ENCODE assay signal across 9 cellular contexts in the genomic region with DNA sequence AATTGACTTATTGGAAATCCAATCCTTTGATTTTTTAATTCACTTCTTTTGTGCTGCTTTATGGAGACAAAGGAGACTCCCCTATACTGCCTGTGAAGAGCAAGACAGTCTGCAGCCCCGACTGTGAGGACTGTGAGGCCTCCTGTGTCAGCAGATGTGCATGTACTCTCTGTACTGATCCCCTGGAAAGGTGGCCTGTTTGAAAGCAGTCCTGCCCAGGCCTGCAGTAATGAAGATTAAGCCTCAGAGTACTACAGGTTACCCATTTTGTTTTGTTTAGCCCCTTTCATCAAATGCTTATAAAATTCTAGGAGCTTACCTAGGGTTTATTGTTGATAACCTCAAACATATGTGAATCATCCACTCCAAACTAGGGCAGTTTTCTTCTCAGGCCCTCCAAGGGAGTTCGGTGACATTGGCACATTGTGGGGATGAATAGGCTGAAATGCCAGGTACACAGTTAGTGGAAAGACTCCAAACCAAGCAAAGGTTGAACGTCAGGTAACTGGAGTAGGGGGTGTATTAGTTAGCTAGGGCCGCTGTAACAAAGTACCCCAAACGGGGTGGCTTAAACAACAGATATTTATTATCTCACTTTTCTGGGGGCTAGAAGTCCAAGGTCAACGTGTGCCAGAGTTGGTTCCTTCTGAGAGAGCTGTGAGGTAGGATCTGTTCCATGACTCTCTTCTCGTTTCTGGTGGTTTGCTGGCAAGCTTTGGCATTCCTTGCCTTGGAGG.
DNase-seq lines count a peak whose midpoint lies in the region; ATAC-seq, FAIRE-seq and TF ChIP-seq lines count a peak whose summit lies in the region.
"Had no signal": no experiment of that assay in that cellular context is flagged by ENCODE, and none has a peak within 500 bp of the region (broad histone marks: within the 10 kb centered on the region; RNA-seq: fewer than 3 reads in every experiment).

No MANE protein-coding gene starts in this region.

- H3K4me3 ChIP-seq in HUES64 (ENCODE audit: low read length) = no peak overlapping the region

- peaks cover 27% of the 10 kb centered on the region for H3K9me3 Mint-ChIP-seq in activated T-helper 2 cell treated with anti-CD3 and anti-CD28 coated beads, Interferon-gamma antibody, Interleukin-2, Interleukin-4, amounts not matched to agents 10 μg/mL and 5 μg/mL and 100 μg/mL, durations not matched to agents 14 hours and 24 hours and 36 hours
- H3K9me3 Mint-ChIP-seq in stimulated activated memory B cell treated with anti-CD40 and anti-IgM and Interleukin-4, amounts not matched to agents 10 μg/mL and 1 μg/mL and 100 μg/mL, for 72 hours = peaks cover 8% of the 10 kb centered on the region

- peaks cover 31% of the 10 kb centered on the region for H3K4me1 ChIP-seq in HUES64 (ENCODE audit: insufficient read depth, low read length)

- ATAC-seq in left lobe of liver = peak; percentile 25
- ATAC-seq in stimulated activated memory B cell treated with anti-CD40 and anti-IgM and Interleukin-4, amounts not matched to agents 10 μg/mL and 1 μg/mL and 100 μg/mL, for 72 hours = no peak

- TF ChIP-seq CTCF in D721Med (IDR thresholded peaks at IDR 0.05; ENCODE audit: insufficient read depth, missing control alignments) = no peak

- intact Hi-C loops in activated T-helper 2 cell treated with anti-CD3 and anti-CD28 coated beads, Interferon-gamma antibody, Interleukin-2, Interleukin-4, amounts not matched to agents 10 μg/mL and 5 μg/mL and 100 μg/mL, durations not matched to agents 14 hours and 24 hours and 36 hours (cut with micrococcal nuclease) = loop anchor here (5.0 kb wide), 1 partner anchor 40 kb away; no protein-coding TSS in a partner anchor

- no peak overlapping the region for H3K4me3 Mint-ChIP-seq in activated T-helper 2 cell treated with anti-CD3 and anti-CD28 coated beads, Interferon-gamma antibody, Interleukin-2, Interleukin-4, amounts not matched to agents 10 μg/mL and 5 μg/mL and 100 μg/mL, durations not matched to agents 14 hours and 24 hours and 36 hours (ENCODE audit: low read depth)
- H3K4me3 Mint-ChIP-seq in stimulated activated memory B cell treated with anti-CD40 and anti-IgM and Interleukin-4, amounts not matched to agents 10 μg/mL and 1 μg/mL and 100 μg/mL, for 72 hours = no peak overlapping the region

- H3K36me3 Mint-ChIP-seq in activated T-helper 2 cell treated with anti-CD3 and anti-CD28 coated beads, Interferon-gamma antibody, Interleukin-2, Interleukin-4, amounts not matched to agents 10 μg/mL and 5 μg/mL and 100 μg/mL, durations not matched to agents 14 hours and 24 hours and 36 hours (ENCODE audit: low read depth) = peaks cover 87% of the 10 kb centered on the region
- peaks cover 95% of the 10 kb centered on the region for H3K36me3 Mint-ChIP-seq in stimulated activated memory B cell treated with anti-CD40 and anti-IgM and Interleukin-4, amounts not matched to agents 10 μg/mL and 1 μg/mL and 100 μg/mL, for 72 hours

- FAIRE-seq in D721Med (lab: Jason Lieb, UNC) = no peak

- peak overlapping the region; percentile 28; the same call in 1 of the 2 replicates for H3K27ac ChIP-seq in HUES64 (ENCODE audit: low read depth, low read length)

- WGBS in HUES64 = 92% methylated on average over 7 of the region's 7 CpGs

- H3K36me3 ChIP-seq in HUES64 (ENCODE audit: insufficient read depth, low read length) = no peaks in the 10 kb centered on the region

- H3K27me3 ChIP-seq in HUES64 (ENCODE audit: insufficient read depth, low read length) = no peaks in the 10 kb centered on the region

- peaks cover 7% of the 10 kb centered on the region; the same call in 1 of the 2 replicates for H3K9me3 ChIP-seq in HUES64 (ENCODE audit: insufficient read depth, low read depth, low read length)

- H3K9ac ChIP-seq in HUES64 (ENCODE audit: low read depth, low read length) = no peak overlapping the region

- no peaks in the 10 kb centered on the region for H3K27me3 Mint-ChIP-seq in activated T-helper 2 cell treated with anti-CD3 and anti-CD28 coated beads, Interferon-gamma antibody, Interleukin-2, Interleukin-4, amounts not matched to agents 10 μg/mL and 5 μg/mL and 100 μg/mL, durations not matched to agents 14 hours and 24 hours and 36 hours (ENCODE audit: low read depth)
- H3K27me3 Mint-ChIP-seq in stimulated activated memory B cell treated with anti-CD40 and anti-IgM and Interleukin-4, amounts not matched to agents 10 μg/mL and 1 μg/mL and 100 μg/mL, for 72 hours = no peaks in the 10 kb centered on the region

- H3K4me1 Mint-ChIP-seq in activated T-helper 2 cell treated with anti-CD3 and anti-CD28 coated beads, Interferon-gamma antibody, Interleukin-2, Interleukin-4, amounts not matched to agents 10 μg/mL and 5 μg/mL and 100 μg/mL, durations not matched to agents 14 hours and 24 hours and 36 hours (ENCODE audit: low read depth) = peaks cover 26% of the 10 kb centered on the region
- peaks cover 28% of the 10 kb centered on the region for H3K4me1 Mint-ChIP-seq in stimulated activated memory B cell treated with anti-CD40 and anti-IgM and Interleukin-4, amounts not matched to agents 10 μg/mL and 1 μg/mL and 100 μg/mL, for 72 hours

- no peak for DNase-seq in activated T-helper 2 cell treated with anti-CD3 and anti-CD28 coated beads, Interferon-gamma antibody, Interleukin-2, Interleukin-4, amounts not matched to agents 10 μg/mL and 5 μg/mL and 100 μg/mL, durations not matched to agents 14 hours and 24 hours and 36 hours (ENCODE audit: low spot score)
- DNase-seq in left lobe of liver (ENCODE audit: low spot score) = no peak
- no peak for DNase-seq in D721Med (ENCODE audit: insufficient read length, low spot score)
- no peak for DNase-seq in Ammon's horn (ENCODE audit: low spot score)
- no peak for DNase-seq in AML-193 (lab: John Stamatoyannopoulos, UW)
- DNase-seq: activated CD4-positive, alpha-beta T cell treated with anti-CD3 and anti-CD28 coated beads, Interleukin-2, amount 50 U/mL, for 48 hours; NCI-H187 treated with DMSO at 0.1 percent for 48 hours had no signal

- H3K27ac Mint-ChIP-seq in activated T-helper 2 cell treated with anti-CD3 and anti-CD28 coated beads, Interferon-gamma antibody, Interleukin-2, Interleukin-4, amounts not matched to agents 10 μg/mL and 5 μg/mL and 100 μg/mL, durations not matched to agents 14 hours and 24 hours and 36 hours = peak overlapping the region; percentile 19
- peak overlapping the region; percentile 80 for H3K27ac Mint-ChIP-seq in stimulated activated memory B cell treated with anti-CD40 and anti-IgM and Interleukin-4, amounts not matched to agents 10 μg/mL and 1 μg/mL and 100 μg/mL, for 72 hours
